ENCODE assay signal across 2 cellular contexts in genomic region chr3:154745122-154745521, GRCh38.
TF ChIP-seq lines count a peak whose summit lies in the region.

No MANE protein-coding gene starts in this region.

TF ChIP-seq in WTC11, 78 proteins besides CTCF, POLR2A, EP300 and RAD21 (continued from another document):
- TF ChIP-seq TCF7 (CRISPR knock-in tag; IDR thresholded peaks at IDR 0.05; ENCODE audit: low read depth) = no peak

TF ChIP-seq in K562, 482 proteins besides CTCF, POLR2A, EP300 and RAD21 (continued from another document):
- TF ChIP-seq, protein P1, sequence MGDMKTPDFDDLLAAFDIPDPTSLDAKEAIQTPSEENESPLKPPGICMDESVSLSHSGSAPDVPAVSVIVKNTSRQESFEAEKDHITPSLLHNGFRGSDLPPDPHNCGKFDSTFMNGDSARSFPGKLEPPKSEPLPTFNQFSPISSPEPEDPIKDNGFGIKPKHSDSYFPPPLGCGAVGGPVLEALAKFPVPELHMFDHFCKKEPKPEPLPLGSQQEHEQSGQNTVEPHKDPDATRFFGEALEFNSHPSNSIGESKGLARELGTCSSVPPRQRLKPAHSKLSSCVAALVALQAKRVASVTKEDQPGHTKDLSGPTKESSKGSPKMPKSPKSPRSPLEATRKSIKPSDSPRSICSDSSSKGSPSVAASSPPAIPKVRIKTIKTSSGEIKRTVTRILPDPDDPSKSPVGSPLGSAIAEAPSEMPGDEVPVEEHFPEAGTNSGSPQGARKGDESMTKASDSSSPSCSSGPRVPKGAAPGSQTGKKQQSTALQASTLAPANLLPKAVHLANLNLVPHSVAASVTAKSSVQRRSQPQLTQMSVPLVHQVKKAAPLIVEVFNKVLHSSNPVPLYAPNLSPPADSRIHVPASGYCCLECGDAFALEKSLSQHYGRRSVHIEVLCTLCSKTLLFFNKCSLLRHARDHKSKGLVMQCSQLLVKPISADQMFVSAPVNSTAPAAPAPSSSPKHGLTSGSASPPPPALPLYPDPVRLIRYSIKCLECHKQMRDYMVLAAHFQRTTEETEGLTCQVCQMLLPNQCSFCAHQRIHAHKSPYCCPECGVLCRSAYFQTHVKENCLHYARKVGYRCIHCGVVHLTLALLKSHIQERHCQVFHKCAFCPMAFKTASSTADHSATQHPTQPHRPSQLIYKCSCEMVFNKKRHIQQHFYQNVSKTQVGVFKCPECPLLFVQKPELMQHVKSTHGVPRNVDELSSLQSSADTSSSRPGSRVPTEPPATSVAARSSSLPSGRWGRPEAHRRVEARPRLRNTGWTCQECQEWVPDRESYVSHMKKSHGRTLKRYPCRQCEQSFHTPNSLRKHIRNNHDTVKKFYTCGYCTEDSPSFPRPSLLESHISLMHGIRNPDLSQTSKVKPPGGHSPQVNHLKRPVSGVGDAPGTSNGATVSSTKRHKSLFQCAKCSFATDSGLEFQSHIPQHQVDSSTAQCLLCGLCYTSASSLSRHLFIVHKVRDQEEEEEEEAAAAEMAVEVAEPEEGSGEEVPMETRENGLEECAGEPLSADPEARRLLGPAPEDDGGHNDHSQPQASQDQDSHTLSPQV (IDR thresholded peaks at IDR 0.05) = no peak
- no peak for TF ChIP-seq ZNF79 (CRISPR knock-in tag; IDR thresholded peaks at IDR 0.05; ENCODE audit: low read depth)
